ENCODE assay signal across 21 cellular contexts in the genomic region with DNA sequence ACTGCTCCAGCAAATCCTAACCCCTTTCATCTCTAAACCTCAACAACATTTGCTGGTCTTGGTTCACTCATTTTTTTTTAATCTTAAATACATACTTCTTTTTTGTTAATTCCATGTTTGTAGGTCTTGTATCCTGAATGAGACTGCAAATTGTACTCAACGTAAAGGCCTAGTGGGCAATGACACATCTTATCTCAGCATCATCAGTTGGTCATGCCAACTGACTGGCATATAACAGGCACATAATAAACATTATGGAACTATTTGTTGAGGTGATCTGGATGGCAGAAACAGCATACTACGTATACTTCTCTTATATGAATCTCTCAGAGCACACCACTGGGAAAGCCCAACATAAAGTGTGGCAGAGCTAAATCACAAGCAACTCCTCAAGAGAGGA.
"Had no signal": no experiment of that assay in that cellular context is flagged by ENCODE, and none has a peak within 500 bp of the region (broad histone marks: within the 10 kb centered on the region; RNA-seq: fewer than 3 reads in every experiment).

No MANE protein-coding gene starts in this region.

- H3K27ac Mint-ChIP-seq: activated CD8-positive, alpha-beta T cell treated with anti-CD3 and anti-CD28 coated beads for 36 hours; activated naive CD8-positive, alpha-beta T cell; activated T-cell treated with anti-CD3 and anti-CD28 coated beads, Interleukin-2, amount 50 U/mL, for 72 hours; natural killer cell had no signal

- H3K9me3 ChIP-seq: body of pancreas, prostate gland, sigmoid colon, stomach, testis had no signal

- ATAC-seq: activated CD8-positive, alpha-beta T cell treated with anti-CD3 and anti-CD28 coated beads for 36 hours; activated T-cell treated with anti-CD3 and anti-CD28 coated beads, Interleukin-2, amount 50 U/mL, for 72 hours; body of pancreas; left ventricle myocardium superior; natural killer cell had no signal

- H3K4me3 ChIP-seq: body of pancreas, prostate gland, sigmoid colon, SK-N-MC, stomach, testis had no signal

- DNase-seq: activated CD4-positive, alpha-beta T cell treated with anti-CD3 and anti-CD28 coated beads for 4 hours; activated CD8-positive, alpha-beta memory T cell treated with anti-CD3 and anti-CD28 coated beads, Interleukin-2, amount 50 U/mL, for 48 hours; activated CD8-positive, alpha-beta T cell treated with anti-CD3 and anti-CD28 coated beads for 36 hours; activated gamma-delta T cell treated with Interleukin-2 at 50 U/mL for 16 hours; activated T-cell treated with anti-CD3 and anti-CD28 coated beads, Interleukin-2, amount 50 U/mL, for 72 hours; amygdala; body of pancreas; cerebellar nuclear complex; effector CD8-positive, alpha-beta T cell; hypothalamus; left ventricle myocardium superior; mesenchymal stem cell; natural killer cell; sigmoid colon; stimulated activated CD4-positive, alpha-beta T cell treated with anti-CD3 and anti-CD28 coated beads, Interleukin-12 subunit alpha, Interleukin-12 subunit beta, amount 100 ng/mL, for 4 hours; stimulated activated CD4-positive, alpha-beta T cell treated with anti-CD3 and anti-CD28 coated beads, Interleukin-2, amount 100 ng/mL, for 24 hours; stomach; testis had no signal

- H3K4me3 Mint-ChIP-seq: activated CD8-positive, alpha-beta T cell treated with anti-CD3 and anti-CD28 coated beads for 36 hours; activated naive CD8-positive, alpha-beta T cell; activated T-cell treated with anti-CD3 and anti-CD28 coated beads, Interleukin-2, amount 50 U/mL, for 72 hours; natural killer cell had no signal

- H3K27me3 ChIP-seq: body of pancreas, sigmoid colon, stomach, testis had no signal

- H3K27ac ChIP-seq: SK-N-MC, testis had no signal

- H3K9me3 Mint-ChIP-seq: activated CD8-positive, alpha-beta T cell treated with anti-CD3 and anti-CD28 coated beads for 36 hours; activated T-cell treated with anti-CD3 and anti-CD28 coated beads, Interleukin-2, amount 50 U/mL, for 72 hours; natural killer cell had no signal

- H3K36me3 Mint-ChIP-seq: activated naive CD8-positive, alpha-beta T cell; natural killer cell had no signal

- H3K36me3 ChIP-seq: prostate gland, sigmoid colon, stomach had no signal
